In the genomic region with DNA sequence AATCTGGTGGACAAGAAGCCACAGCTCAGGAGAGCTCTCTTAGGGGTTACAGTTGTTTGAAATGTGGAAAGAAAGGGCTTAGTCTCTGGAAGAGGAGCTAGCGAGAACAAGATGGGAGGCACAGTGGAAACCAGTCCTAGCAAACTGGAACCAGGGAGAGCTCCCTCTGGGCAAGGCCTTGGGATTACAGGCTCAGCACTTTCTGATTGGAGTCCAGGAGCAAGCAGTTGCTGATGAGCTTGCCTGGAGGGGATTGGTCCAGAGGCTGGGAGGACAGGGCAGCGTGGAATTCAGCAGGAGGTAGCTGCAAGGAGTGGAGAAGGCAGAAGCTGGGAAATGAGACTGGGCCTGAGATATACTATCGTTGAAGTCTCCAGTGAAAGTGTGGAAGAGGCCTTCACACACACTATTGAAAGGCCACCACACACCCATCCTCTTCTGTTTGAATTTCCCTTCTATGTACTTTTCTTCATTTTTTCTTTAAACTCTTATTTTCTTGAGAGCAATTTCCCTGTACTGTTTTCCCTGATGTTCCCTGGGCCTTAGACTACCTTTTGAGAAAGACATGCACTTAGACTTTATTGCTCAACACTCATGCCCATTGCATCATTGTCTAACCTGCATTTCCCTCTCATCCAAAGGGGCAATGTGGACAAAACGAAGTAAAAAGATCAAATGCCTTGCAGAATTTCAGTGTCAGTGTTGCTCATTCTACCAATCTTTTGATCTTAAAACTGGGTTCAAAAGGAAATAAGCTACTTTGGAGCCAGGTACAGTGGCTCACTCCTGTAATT, we compare ENCODE assay signal across 13 cellular contexts. TPM values are rescaled to one million over a fixed set of nuclear protein-coding genes. Genes with fewer than 3 reads are reported as not detected.
A peak's percentile ranks its signal among the peaks of the same experiment; 100 is the strongest.
DNase-seq lines count a peak whose midpoint lies in the region; ATAC-seq and TF ChIP-seq lines count a peak whose summit lies in the region.
"Had no signal": no experiment of that assay in that cellular context is flagged by ENCODE, and none has a peak within 500 bp of the region (broad histone marks: within the 10 kb centered on the region; RNA-seq: fewer than 3 reads in every experiment).

No MANE protein-coding gene starts in this region.

- H3K27ac ChIP-seq in osteoblast (ENCODE audit: low read depth, low read length) (peak overlapping the region; percentile 57), colonic mucosa (no peak overlapping the region)

- no peak overlapping the region for H3K4me3 Mint-ChIP-seq in activated CD4-positive, alpha-beta T cell treated with anti-CD3 and anti-CD28 coated beads for 36 hours
- H3K4me3 Mint-ChIP-seq: memory B cell had no signal

- no peak for TF ChIP-seq CTCF in fibroblast of mammary gland (conservative IDR thresholded peaks at IDR 0.05; ENCODE audit: control insufficient read depth, insufficient read depth, low read depth, low read length)
- TF ChIP-seq CTCF in osteoblast (IDR thresholded peaks at IDR 0.05; ENCODE audit: extremely low read depth, low read depth, low read length), result no peak
- TF ChIP-seq CTCF in colonic mucosa (IDR thresholded peaks at IDR 0.05), result no peak

- no peak for ATAC-seq in activated CD4-positive, alpha-beta T cell treated with anti-CD3 and anti-CD28 coated beads for 36 hours
- ATAC-seq: Panc1 had no signal

- no peak overlapping the region for H3K9ac ChIP-seq in colonic mucosa (ENCODE audit: low read depth in 2 of 2, low read length in 2 of 2)

- no peaks in the 10 kb centered on the region for H3K9me3 ChIP-seq in osteoblast (ENCODE audit: low read depth, low read length)
- no peaks in the 10 kb centered on the region for H3K9me3 ChIP-seq in colonic mucosa

- POLR2A ChIA-PET in activated CD4-positive, alpha-beta T cell treated with anti-CD3 and anti-CD28 coated beads for 36 hours (lab: Charles Lee), result interaction anchor here (1.1 kb wide), 1 partner anchor 80 kb away, joined by 3 read pairs; no protein-coding TSS in a partner anchor

- no peaks in the 10 kb centered on the region for H4K20me1 ChIP-seq in osteoblast (ENCODE audit: insufficient read depth, low read length)

- H3K9me3 Mint-ChIP-seq in activated CD4-positive, alpha-beta T cell treated with anti-CD3 and anti-CD28 coated beads for 36 hours (ENCODE audit: low read depth), result peaks cover 6% of the 10 kb centered on the region

- H3K4me1 ChIP-seq in osteoblast (ENCODE audit: insufficient read depth, low read length) (peaks cover 39% of the 10 kb centered on the region), colonic mucosa (no peaks in the 10 kb centered on the region)

- H3K27me3 Mint-ChIP-seq in activated CD4-positive, alpha-beta T cell treated with anti-CD3 and anti-CD28 coated beads for 36 hours, result peaks cover 17% of the 10 kb centered on the region

- H3K4me2 ChIP-seq in osteoblast (ENCODE audit: insufficient read depth, low read length), result no peak overlapping the region

- intact Hi-C loops in activated CD4-positive, alpha-beta T cell treated with anti-CD3 and anti-CD28 coated beads for 36 hours (cut with DNase I, micrococcal nuclease), result loop anchor here (5.0 kb wide), 3 partner anchors 40 to 175 kb away; a partner anchor contains a TSS
- intact Hi-C loops in colonic mucosa (cut with DNase I), result no loop called here

- H3K27me3 ChIP-seq in osteoblast (ENCODE audit: insufficient read depth, low read length), result peaks cover under 1% of the 10 kb centered on the region
- H3K27me3 ChIP-seq in colonic mucosa, result no peaks in the 10 kb centered on the region

- CTCF ChIA-PET in activated CD4-positive, alpha-beta T cell treated with anti-CD3 and anti-CD28 coated beads for 36 hours (lab: Charles Lee), result interaction anchor here (1.1 to 1.6 kb wide), 2 partner anchors 23 to 41 kb away, joined by 3 read pairs; no protein-coding TSS in a partner anchor

- H3K4me1 Mint-ChIP-seq in activated CD4-positive, alpha-beta T cell treated with anti-CD3 and anti-CD28 coated beads for 36 hours, result peaks cover 24% of the 10 kb centered on the region

- DNase-seq in activated CD4-positive, alpha-beta T cell treated with anti-CD3 and anti-CD28 coated beads for 36 hours, result no peak
- no peak for DNase-seq in activated CD4-positive, alpha-beta T cell treated with anti-CD3 and anti-CD28 coated beads for 1 hour
- DNase-seq in RPMI7951 (ENCODE audit: low read depth) (peak; percentile 23), fibroblast of mammary gland (ENCODE audit: low read depth) (peak; percentile 6), osteoblast (ENCODE audit: insufficient read length, low spot score, missing footprints) (no peak), LoVo (ENCODE audit: low spot score) (no peak), colonic mucosa (no peak)
- DNase-seq in stimulated activated naive CD4-positive, alpha-beta T cell (lab: John Stamatoyannopoulos, UW), result no peak
- DNase-seq: activated CD4-positive, alpha-beta T cell treated with anti-CD3 and anti-CD28 coated beads, Interleukin-2, amount 50 U/mL, for 4 hours; posterior cingulate gyrus; stimulated activated CD4-positive, alpha-beta T cell treated with anti-CD3 and anti-CD28 coated beads, Interleukin-1b, Interleukin-23, amount 100 ng/mL, for 48 hours had no signal

- H3K4me3 ChIP-seq in fibroblast of mammary gland (ENCODE audit: control insufficient read depth, low read depth, low read length), result no peak overlapping the region
- no peak overlapping the region for H3K4me3 ChIP-seq in osteoblast (ENCODE audit: insufficient read depth, low read length)
- H3K4me3 ChIP-seq in colonic mucosa, result no peak overlapping the region

- no peaks in the 10 kb centered on the region for H3K36me3 Mint-ChIP-seq in activated CD4-positive, alpha-beta T cell treated with anti-CD3 and anti-CD28 coated beads for 36 hours (ENCODE audit: low read depth)

- no peak overlapping the region for H2AFZ ChIP-seq in osteoblast (ENCODE audit: low read length)

- no peaks in the 10 kb centered on the region for H3K79me2 ChIP-seq in osteoblast (ENCODE audit: insufficient read depth, low read length)

- peak overlapping the region; percentile 7 for H3K27ac Mint-ChIP-seq in activated CD4-positive, alpha-beta T cell treated with anti-CD3 and anti-CD28 coated beads for 36 hours
- H3K27ac Mint-ChIP-seq: memory B cell had no signal

- no peaks in the 10 kb centered on the region for H3K36me3 ChIP-seq in osteoblast (ENCODE audit: insufficient read depth, low read length)
- H3K36me3 ChIP-seq in colonic mucosa, result no peaks in the 10 kb centered on the region

RNA-seq across cellular contexts. Expression of a gene that starts 57.8 kb away (rescaled TPM):
- 10 to 100 TPM; 11.1 to 11.7 TPM for total RNA-seq in activated CD4-positive, alpha-beta T cell treated with anti-CD3 and anti-CD28 coated beads for 36 hours
- 17.4 and 29.1 TPM in 2 replicates for total RNA-seq in RPMI7951 (2014; rRNA removed; shearing (Covaris generic))
- total RNA-seq in osteoblast (17.4 and 19.2 TPM in 2 replicates), colonic mucosa (10 to 100 TPM; 16.2 to 17.8 TPM)

Comparison
In these comparisons a context has a peak if more than half of its experiments do, and no peak if none do; other contexts are left out.
1. DNase-seq: peak in RPMI7951 (single experiment) and fibroblast of mammary gland (single experiment); none in activated CD4-positive, alpha-beta T cell treated with anti-CD3 and anti-CD28 coated beads for 36 hours (single experiment), activated CD4-positive, alpha-beta T cell treated with anti-CD3 and anti-CD28 coated beads for 1 hour (single experiment), osteoblast (single experiment), LoVo (single experiment), colonic mucosa (single experiment) and stimulated activated naive CD4-positive, alpha-beta T cell (0 of 6).